In genomic region chr3:13776253-13777050, GRCh38 we compare ENCODE assay signal across 18 cellular contexts.
DNase-seq lines count a peak whose midpoint lies in the region; ATAC-seq and TF ChIP-seq lines count a peak whose summit lies in the region.
"Had no signal": no experiment of that assay in that cellular context is flagged by ENCODE, and none has a peak within 500 bp of the region (broad histone marks: within the 10 kb centered on the region; RNA-seq: fewer than 3 reads in every experiment).

No MANE protein-coding gene starts in this region.

- no peaks in the 10 kb centered on the region for H3K79me2 ChIP-seq in H9 (ENCODE audit: insufficient read depth, low read length)

- DNase-seq in H9 = peak; percentile 27
- DNase-seq in WERI-Rb-1 = no peak
- DNase-seq in islet precursor cell = peak; percentile 44
- no peak for DNase-seq in activated T-cell treated with anti-CD3 and anti-CD28 coated beads for 4 hours
- DNase-seq in activated naive CD4-positive, alpha-beta T cell treated with anti-CD3 and anti-CD28 coated beads, Interleukin-2, amount 50 U/mL, for 16 hours = no peak
- no peak for DNase-seq in HAP-1 (ENCODE audit: low spot score in 2 of 2)
- DNase-seq: BE2C; CD8-positive, alpha-beta T cell; DND-41; GF-D8; KBM-7; MM.1S; NCI-H1105 treated with DMSO at 0.1 percent for 48 hours; NCI-H2029; NCI-H510A treated with DMSO at 0.1 percent for 48 hours; SIG-M5 had no signal

- H3K27me3 ChIP-seq in H9 (ENCODE audit: insufficient read depth, low read length) (no peaks in the 10 kb centered on the region), WERI-Rb-1 (ENCODE audit: insufficient read depth, low read depth, severe bottlenecking) (peaks cover 97% of the 10 kb centered on the region), HAP-1 (ENCODE audit: low read depth) (peaks cover 11% of the 10 kb centered on the region; the same call in 1 of the 2 replicates)
- H3K27me3 ChIP-seq: BE2C had no signal

- H3K9ac ChIP-seq in H9 (ENCODE audit: extremely low read depth, insufficient read length, low read length) = no peak overlapping the region

- no peak overlapping the region for H3K23ac ChIP-seq in H9 (ENCODE audit: insufficient read length, low read depth, low read length)

- no peak overlapping the region for H2BK5ac ChIP-seq in H9 (ENCODE audit: insufficient read length, low read length)

- H2BK15ac ChIP-seq in H9 (ENCODE audit: low read depth, low read length) = no peak overlapping the region

- no peaks in the 10 kb centered on the region for H3K23me2 ChIP-seq in H9 (ENCODE audit: insufficient read length, low read depth, low read length, poor library complexity, severe bottlenecking)

- no CpG with 5 or more reads among the region's 4 CpGs for WGBS in H9 (ENCODE audit: extremely low coverage, insufficient read length, low lambda C conversion rate)

- H3K18ac ChIP-seq in H9 (ENCODE audit: insufficient read length, low read depth, low read length) = no peak overlapping the region

- no peak overlapping the region for H3K27ac Mint-ChIP-seq in H9
- H3K27ac Mint-ChIP-seq: CD8-positive, alpha-beta T cell had no signal

- peaks cover 5% of the 10 kb centered on the region for H3K27me3 Mint-ChIP-seq in H9 (ENCODE audit: low read depth)

- H3T11ph ChIP-seq in H9 (ENCODE audit: low read length) = no peak overlapping the region

- H3K79me1 ChIP-seq in H9 (ENCODE audit: insufficient read depth, low read depth, low read length, poor library complexity, severe bottlenecking) = no peaks in the 10 kb centered on the region

- in situ Hi-C loops in HAP-1 (cut with MboI; ENCODE audit: low sequenced_read_pairs) = no loop called here

- H2BK12ac ChIP-seq in H9 (ENCODE audit: insufficient read length, low read depth, low read length) = no peak overlapping the region

- H3K36me3 ChIP-seq in WERI-Rb-1 (no peaks in the 10 kb centered on the region), HAP-1 (replicated peaks) (no peaks in the 10 kb centered on the region)
- H3K36me3 ChIP-seq: BE2C had no signal

- no peaks in the 10 kb centered on the region for H3K9me3 ChIP-seq in H9 (ENCODE audit: control insufficient read depth, low read depth, low read length)
- no peaks in the 10 kb centered on the region for H3K9me3 ChIP-seq in WERI-Rb-1 (ENCODE audit: severe bottlenecking)
- H3K9me3 ChIP-seq in HAP-1 = no peaks in the 10 kb centered on the region
- H3K9me3 ChIP-seq: BE2C had no signal

- H3K4me1 ChIP-seq in H9 (ENCODE audit: insufficient read depth, low read length) (no peaks in the 10 kb centered on the region), HAP-1 (no peaks in the 10 kb centered on the region)
- H3K4me1 ChIP-seq: BE2C had no signal

- TF ChIP-seq CTCF in H9 (conservative IDR thresholded peaks at IDR 0.05) = peak; percentile 55
- peak; percentile 20; the same call in 1 of the 2 replicates for TF ChIP-seq CTCF in WERI-Rb-1 (IDR thresholded peaks at IDR 0.05; ENCODE audit: low read depth, low read length)

- no peak overlapping the region for H4K5ac ChIP-seq in H9 (ENCODE audit: insufficient read length, low read depth, low read length)

- no peak overlapping the region for H2BK20ac ChIP-seq in H9 (ENCODE audit: low read depth, low read length, poor library complexity, severe bottlenecking)

- no peak overlapping the region for H2AK5ac ChIP-seq in H9 (ENCODE audit: insufficient read length, low read length)

- no peaks in the 10 kb centered on the region for H4K20me1 ChIP-seq in H9 (ENCODE audit: control insufficient read depth, insufficient read depth, insufficient read length)

- no peak overlapping the region for H3K4me3 Mint-ChIP-seq in H9
- H3K4me3 Mint-ChIP-seq: CD8-positive, alpha-beta T cell had no signal

- H3K36me3 Mint-ChIP-seq in H9 (ENCODE audit: insufficient read depth in 1 of 3, low read depth in 3 of 3) = no peaks in the 10 kb centered on the region
- H3K36me3 Mint-ChIP-seq: CD8-positive, alpha-beta T cell had no signal

- no peak overlapping the region for H4K91ac ChIP-seq in H9 (ENCODE audit: insufficient read length, low read depth, low read length)

- H3K4me3 ChIP-seq in WERI-Rb-1 (ENCODE audit: low read depth, low read length) (no peak overlapping the region), HAP-1 (no peak overlapping the region)

- H3K4me2 ChIP-seq in H9 (ENCODE audit: insufficient read depth, insufficient read length, low read length) = no peak overlapping the region

- H3K56ac ChIP-seq in H9 (ENCODE audit: insufficient read length, low read depth, low read length) = no peak overlapping the region

- peaks cover 0 to 6% of the 10 kb centered on the region in 2 experiments; a peak in 1 of 4 replicates for H3K4me1 Mint-ChIP-seq in H9

- H3K9me3 Mint-ChIP-seq in H9 = no peaks in the 10 kb centered on the region
- H3K9me3 Mint-ChIP-seq: CD8-positive, alpha-beta T cell had no signal

- H3K14ac ChIP-seq in H9 (ENCODE audit: insufficient read depth, low read length) = no peak overlapping the region

- ATAC-seq in HG03108 (IDR thresholded peaks at IDR 0.05; ENCODE audit: unreplicated experiment) = no peak
- ATAC-seq: CD8-positive, alpha-beta T cell had no signal

- H3K27ac ChIP-seq in H9 (ENCODE audit: insufficient read length, low read depth, low read length) = no peak overlapping the region
- no peak overlapping the region for H3K27ac ChIP-seq in WERI-Rb-1
- H3K27ac ChIP-seq: HL-60 had no signal

- H2BK120ac ChIP-seq in H9 (ENCODE audit: low read depth, low read length, poor library complexity, severe bottlenecking) = no peak overlapping the region

- H3K4ac ChIP-seq in H9 (ENCODE audit: low read depth, low read length) = no peak overlapping the region

- no peak overlapping the region for H4K8ac ChIP-seq in H9 (replicated peaks; ENCODE audit: insufficient read length, low read depth, low read length)

- no peak overlapping the region for H2AFZ ChIP-seq in H9 (ENCODE audit: low read length)

Comparison
In these comparisons a context has a peak if more than half of its experiments do, and no peak if none do; other contexts are left out.
1. DNase-seq: peak in H9 (single experiment) and islet precursor cell (single experiment); none in WERI-Rb-1 (single experiment), activated T-cell treated with anti-CD3 and anti-CD28 coated beads for 4 hours (single experiment), activated naive CD4-positive, alpha-beta T cell treated with anti-CD3 and anti-CD28 coated beads, Interleukin-2, amount 50 U/mL, for 16 hours (single experiment) and HAP-1 (0 of 2).